ENCODE assay signal across 31 cellular contexts in the genomic region with DNA sequence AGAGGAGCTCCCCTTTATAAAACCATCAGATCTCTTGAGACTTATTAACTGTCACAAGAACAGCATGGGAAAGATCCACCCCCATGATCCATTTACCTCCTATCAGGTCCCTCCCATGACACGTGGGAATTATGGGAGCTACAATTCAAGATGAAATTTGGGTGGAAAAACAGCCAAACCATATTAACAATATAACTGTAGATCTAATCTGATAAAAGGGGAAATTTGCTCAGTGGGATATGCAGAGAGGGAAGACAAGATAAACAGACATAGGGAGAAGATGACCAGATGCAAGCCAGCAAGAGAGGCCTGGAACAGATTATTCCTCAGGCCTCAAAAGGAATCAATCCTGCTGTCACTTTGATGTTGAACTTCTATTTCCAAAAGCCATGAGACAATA.
"Had no signal": no experiment of that assay in that cellular context is flagged by ENCODE, and none has a peak within 500 bp of the region (broad histone marks: within the 10 kb centered on the region; RNA-seq: fewer than 3 reads in every experiment).

No MANE protein-coding gene starts in this region.

- DNase-seq: activated B cell treated with CpG ODN at 0.5 μM for 24 hours; activated CD4-positive, alpha-beta memory T cell treated with anti-CD3 and anti-CD28 coated beads for 36 hours; activated CD4-positive, alpha-beta T cell treated with anti-CD3 and anti-CD28 coated beads for 4 hours; activated CD4-positive, alpha-beta T cell treated with anti-CD3 and anti-CD28 coated beads, Interleukin-2, amount 10 ng/mL, durations not matched to agents 24 days and 14 days; activated CD4-positive, alpha-beta T cell treated with anti-CD3 and anti-CD28 coated beads, Interleukin-2, amount 50 U/mL, for 1 hour; activated CD4-positive, alpha-beta T cell treated with anti-CD3 and anti-CD28 coated beads, Interleukin-2, amount 50 U/mL, for 4 hours; activated CD4-positive, CD25-positive, alpha-beta regulatory T cell treated with anti-CD3 and anti-CD28 coated beads, Interleukin-2, amount 50 U/mL, for 72 hours; activated CD8-positive, alpha-beta memory T cell treated with anti-CD3 and anti-CD28 coated beads, Interleukin-2, amount 50 U/mL, for 4 hours; activated CD8-positive, alpha-beta T cell treated with anti-CD3 and anti-CD28 coated beads for 36 hours; activated effector memory CD4-positive, alpha-beta T cell treated with anti-CD3 and anti-CD28 coated beads, Interleukin-2, amount 50 U/mL, for 16 hours; activated gamma-delta T cell treated with Interleukin-2 at 50 U/mL for 16 hours; activated naive CD4-positive, alpha-beta T cell; activated naive CD4-positive, alpha-beta T cell treated with anti-CD3 and anti-CD28 coated beads for 36 hours; activated naive CD4-positive, alpha-beta T cell treated with anti-CD3 and anti-CD28 coated beads, Interleukin-2, amount 50 U/mL, for 16 hours; activated naive CD8-positive, alpha-beta T cell treated with anti-CD3 and anti-CD28 coated beads for 36 hours; activated T-cell treated with anti-CD3 and anti-CD28 coated beads for 4 hours; activated T-cell treated with anti-CD3 and anti-CD28 coated beads, Interleukin-2, amount 50 U/mL, for 1 hour; activated T-cell treated with anti-CD3 and anti-CD28 coated beads, Interleukin-2, amount 50 U/mL, for 4 hours; activated T-cell treated with anti-CD3 and anti-CD28 coated beads, Interleukin-2, amount 50 U/mL, for 72 hours; adrenal gland; amniotic stem cell; aorta; body of pancreas; brain microvascular endothelial cell; central memory CD4-positive, alpha-beta T cell; T-helper 2 cell; T-helper 9 cell had no signal

- ATAC-seq: activated CD8-positive, alpha-beta T cell treated with anti-CD3 and anti-CD28 coated beads for 36 hours; activated naive CD4-positive, alpha-beta T cell treated with anti-CD3 and anti-CD28 coated beads, Interleukin-2, amount 50 U/mL, for 72 hours; activated T-cell treated with anti-CD3 and anti-CD28 coated beads, Interleukin-2, amount 50 U/mL, for 4 hours; activated T-cell treated with anti-CD3 and anti-CD28 coated beads, Interleukin-2, amount 50 U/mL, for 72 hours; activated T-helper 17 cell treated with anti-CD3 and anti-CD28 coated beads, Interleukin-2, amount 50 U/mL, for 72 hours; body of pancreas had no signal

- H3K4me1 ChIP-seq: adrenal gland, body of pancreas, breast epithelium had no signal

- H3K27me3 ChIP-seq: adrenal gland, body of pancreas, brain microvascular endothelial cell, breast epithelium had no signal

- H3K27ac ChIP-seq: adrenal gland, body of pancreas, brain microvascular endothelial cell, breast epithelium, VCaP had no signal

- H3K9me3 ChIP-seq: adrenal gland, body of pancreas, breast epithelium had no signal

- H3K4me3 ChIP-seq: adrenal gland, body of pancreas, breast epithelium had no signal

- H3K36me3 ChIP-seq: adrenal gland, brain microvascular endothelial cell, breast epithelium had no signal
